In the genomic region with DNA sequence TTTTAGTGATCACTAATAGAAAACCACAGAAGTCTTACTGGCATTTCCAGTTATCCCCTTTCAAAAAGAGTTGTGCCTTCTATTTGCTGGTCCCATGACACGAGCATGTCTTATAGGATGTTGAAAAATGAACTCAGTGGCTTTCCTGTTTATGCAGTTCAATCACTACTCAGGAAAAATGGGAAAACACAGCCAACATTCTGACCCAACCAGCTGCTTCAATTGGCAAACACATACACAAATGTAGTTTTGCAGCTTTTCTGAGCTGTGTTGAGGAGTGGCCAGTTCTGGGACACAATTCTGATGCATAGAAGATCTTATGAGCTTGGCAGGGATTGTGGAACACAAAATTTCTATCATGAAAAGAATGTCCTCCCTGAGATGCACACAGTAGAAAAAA, we compare ENCODE assay signal across 24 cellular contexts. TPM values are rescaled to one million over a fixed set of nuclear protein-coding genes. Genes with fewer than 3 reads are reported as not detected.
A peak's percentile ranks its signal among the peaks of the same experiment; 100 is the strongest.
DNase-seq lines count a peak whose midpoint lies in the region; ATAC-seq, FAIRE-seq and TF ChIP-seq lines count a peak whose summit lies in the region.
"Had no signal": no experiment of that assay in that cellular context is flagged by ENCODE, and none has a peak within 500 bp of the region (broad histone marks: within the 10 kb centered on the region; RNA-seq: fewer than 3 reads in every experiment).

No MANE protein-coding gene starts in this region.

- BruUV-seq in endothelial cell of umbilical vein (replicated peaks; lab: Mats Ljungman, UMichigan): no TSS peak

- H4K8ac ChIP-seq in mesenchymal stem cell (ENCODE audit: low read length): no peak overlapping the region

- ATAC-seq in GM21528 (IDR thresholded peaks at IDR 0.05; ENCODE audit: low FRiP score, unreplicated experiment): no peak
- ATAC-seq: GM23338 had no signal

- intact Hi-C loops in endothelial cell of umbilical vein (cut with micrococcal nuclease): no loop called here

- no peaks in the 10 kb centered on the region for H3K9me3 ChIP-seq in adipocyte (ENCODE audit: control insufficient read depth, low read length)
- no peaks in the 10 kb centered on the region for H3K9me3 ChIP-seq in endothelial cell of umbilical vein (replicated peaks; ENCODE audit: control insufficient read depth, insufficient read depth, low read length)
- no peaks in the 10 kb centered on the region for H3K9me3 ChIP-seq in mesenchymal stem cell (ENCODE audit: control insufficient read depth, low read length)
- H3K9me3 ChIP-seq: BLaER1, HAP-1, Peyer's patch had no signal

- H3K4me1 ChIP-seq in adipocyte (ENCODE audit: control insufficient read depth, insufficient read depth, low read length) (peaks cover 30% of the 10 kb centered on the region), endothelial cell of umbilical vein (ENCODE audit: control insufficient read depth, extremely low read depth, insufficient read depth, low read length) (no peaks in the 10 kb centered on the region), mesenchymal stem cell (ENCODE audit: control insufficient read depth, insufficient read depth, low read depth, low read length) (no peaks in the 10 kb centered on the region)
- H3K4me1 ChIP-seq: BLaER1, HAP-1 had no signal

- no peak overlapping the region for H3K4me3 ChIP-seq in adipocyte (ENCODE audit: low read length)
- H3K4me3 ChIP-seq in endothelial cell of umbilical vein (replicated peaks in 1 of 3; ENCODE audit: insufficient read depth in 1 of 3, low read depth in 1 of 3, low read length in 3 of 3): no peak overlapping the region
- no peak overlapping the region for H3K4me3 ChIP-seq in mesenchymal stem cell (ENCODE audit: insufficient read depth in 1 of 2, low read depth in 1 of 2, low read length in 2 of 2)
- H3K4me3 ChIP-seq: BLaER1, GM23338, HAP-1, Peyer's patch, SK-N-MC had no signal

- no peaks in the 10 kb centered on the region for H3K9me1 ChIP-seq in endothelial cell of umbilical vein (replicated peaks; ENCODE audit: control insufficient read depth, extremely low read depth, insufficient read depth, low read length)

- FAIRE-seq in endothelial cell of umbilical vein (lab: Jason Lieb, UNC) (peak; percentile 42), urothelium cell line (lab: Jason Lieb, UNC) (no peak)
- FAIRE-seq: A204.1, D721Med, GM18507 had no signal

- H3K36me3 ChIP-seq in adipocyte (ENCODE audit: control insufficient read depth, insufficient read depth, low read length, severe bottlenecking): peaks cover 85% of the 10 kb centered on the region
- H3K36me3 ChIP-seq in endothelial cell of umbilical vein (ENCODE audit: control insufficient read depth in 2 of 2, extremely low read depth in 1 of 2, insufficient read depth in 2 of 2, low read length in 2 of 2): peaks cover 37 to 45% of the 10 kb centered on the region in 2 experiments
- H3K36me3 ChIP-seq in mesenchymal stem cell (ENCODE audit: control insufficient read depth in 1 of 2, insufficient read depth in 2 of 2, low read depth in 1 of 2, low read length in 2 of 2): peaks cover 52 to 86% of the 10 kb centered on the region in 2 experiments

- no peak for TF ChIP-seq CTCF in endothelial cell of umbilical vein (IDR thresholded peaks at IDR 0.05; ENCODE audit: extremely low read depth in 1 of 2, insufficient read depth in 1 of 2, low read depth in 1 of 2, low read length in 2 of 2)

- H3K79me2 ChIP-seq in endothelial cell of umbilical vein (ENCODE audit: control insufficient read depth, insufficient read depth, low read length): no peaks in the 10 kb centered on the region

- WGBS in mesenchymal stem cell: 100% methylated on average over 1 of the region's 1 CpG

- H3K27ac ChIP-seq in endothelial cell of umbilical vein (ENCODE audit: insufficient read depth, low read depth, low read length) (no peak overlapping the region), mesenchymal stem cell (ENCODE audit: low read length, poor library complexity, severe bottlenecking) (no peak overlapping the region)
- H3K27ac ChIP-seq: BLaER1, Peyer's patch, SK-N-MC had no signal

- H3K4me2 ChIP-seq in endothelial cell of umbilical vein (ENCODE audit: insufficient read depth, low read length) (no peak overlapping the region), mesenchymal stem cell (ENCODE audit: low read length, poor library complexity, severe bottlenecking) (no peak overlapping the region)
- H3K4me2 ChIP-seq: BLaER1, GM23338 had no signal

- H2AFZ ChIP-seq in endothelial cell of umbilical vein (ENCODE audit: low read depth, low read length): no peak overlapping the region
- no peak overlapping the region for H2AFZ ChIP-seq in mesenchymal stem cell (ENCODE audit: low read depth, low read length)
- H2AFZ ChIP-seq: GM23338 had no signal

- peak overlapping the region; percentile 17 for H3K9ac ChIP-seq in adipocyte (ENCODE audit: low read length)
- no peak overlapping the region for H3K9ac ChIP-seq in endothelial cell of umbilical vein (replicated peaks; ENCODE audit: extremely low read depth, insufficient read depth, low read length)
- H3K9ac ChIP-seq in mesenchymal stem cell (ENCODE audit: low read length): peak overlapping the region; percentile 54
- H3K9ac ChIP-seq: BLaER1 had no signal

- H3K14ac ChIP-seq in mesenchymal stem cell (ENCODE audit: low read length in 2 of 2): no peak overlapping the region

- H3K18ac ChIP-seq in mesenchymal stem cell (ENCODE audit: low read depth in 1 of 2, low read length in 2 of 2): no peak overlapping the region

- CTCF ChIA-PET in endothelial cell of umbilical vein (lab: Charles Lee): interaction anchor here (2.0 to 3.7 kb wide), 2 partner anchors 53 to 148 kb away, joined by 4 to 17 read pairs; no protein-coding TSS in a partner anchor

- POLR2A ChIA-PET in endothelial cell of umbilical vein (lab: Charles Lee): no interaction called here

- DNase-seq in G401 (ENCODE audit: low spot score) (peak; percentile 80), adipocyte (ENCODE audit: low read depth) (no peak), endothelial cell of umbilical vein (ENCODE audit: low read depth, low spot score) (peak; percentile 75), mesenchymal stem cell (no peak), urothelium cell line (ENCODE audit: low spot score) (no peak), mesenteric fat pad (ENCODE audit: low spot score) (no peak)
- DNase-seq: CD4-positive, alpha-beta T cell; KBM-7; MV-4-11; NCI-H1105; NCI-H1436 treated with DMSO at 0.1 percent for 48 hours; NCI-H2029; NCI-H526 treated with DMSO at 0.1 percent for 48 hours; OCI-M1; Peyer's patch; SIG-M5 had no signal

- no peak for TF ChIP-seq POLR2A in endothelial cell of umbilical vein (IDR thresholded peaks at IDR 0.05; ENCODE audit: low read depth, low read length)

- no peaks in the 10 kb centered on the region for H3K27me3 ChIP-seq in adipocyte (replicated peaks; ENCODE audit: control insufficient read depth, insufficient read depth, low read length)
- H3K27me3 ChIP-seq in endothelial cell of umbilical vein (ENCODE audit: control insufficient read depth in 2 of 2, insufficient read depth in 2 of 2, low read length in 2 of 2): no peaks in the 10 kb centered on the region
- no peaks in the 10 kb centered on the region for H3K27me3 ChIP-seq in mesenchymal stem cell (ENCODE audit: control insufficient read depth in 1 of 2, insufficient read depth in 1 of 2, low read length in 2 of 2)
- H3K27me3 ChIP-seq: BLaER1, Peyer's patch had no signal

- dilution Hi-C loops in endothelial cell of umbilical vein (cut with MboI; ENCODE audit: extremely low pct_ligation_motif_present, low sequenced_read_pairs): no loop called here

- H2BK120ac ChIP-seq in mesenchymal stem cell (ENCODE audit: low read depth, low read length): no peak overlapping the region

- H2BK15ac ChIP-seq in mesenchymal stem cell (ENCODE audit: low read depth, poor library complexity, severe bottlenecking): no peak overlapping the region

- H2BK12ac ChIP-seq in mesenchymal stem cell (ENCODE audit: low read length in 2 of 2): no peak overlapping the region

- H3K4ac ChIP-seq in mesenchymal stem cell (ENCODE audit: low read depth in 1 of 2, low read length in 2 of 2): no peak overlapping the region

- no peak overlapping the region for H4K91ac ChIP-seq in mesenchymal stem cell (ENCODE audit: low read length)

- in situ Hi-C loops in G401 (cut with HindIII; ENCODE audit: low sequenced_read_pairs): no loop called here

- no peak overlapping the region for H3K23ac ChIP-seq in mesenchymal stem cell (ENCODE audit: low read length in 2 of 2)

- H3K79me1 ChIP-seq in mesenchymal stem cell (replicated peaks; ENCODE audit: low read length, poor library complexity, severe bottlenecking): peaks cover 32% of the 10 kb centered on the region

- H2BK5ac ChIP-seq in mesenchymal stem cell (ENCODE audit: low read depth, low read length, poor library complexity, severe bottlenecking): no peak overlapping the region

- H4K20me1 ChIP-seq in endothelial cell of umbilical vein (replicated peaks; ENCODE audit: control insufficient read depth, extremely low read depth, insufficient read depth, low read length): no peaks in the 10 kb centered on the region
- H4K20me1 ChIP-seq: BLaER1 had no signal

- H2AK5ac ChIP-seq in mesenchymal stem cell (ENCODE audit: low read length, severe bottlenecking): no peak overlapping the region

TF ChIP-seq in endothelial cell of umbilical vein, 7 proteins besides CTCF, POLR2A, EP300 and RAD21 (continues in another document):
- TF ChIP-seq FOS (IDR thresholded peaks at IDR 0.05; ENCODE audit: borderline replicate concordance, insufficient read depth, low read length): no peak
- TF ChIP-seq GATA2 (IDR thresholded peaks at IDR 0.05; ENCODE audit: insufficient read depth, insufficient read length, low read depth, low read length): no peak
- no peak for TF ChIP-seq EZH2 (IDR thresholded peaks at IDR 0.05; ENCODE audit: borderline replicate concordance, low read depth, low read length, severe bottlenecking)
- TF ChIP-seq MYC (IDR thresholded peaks at IDR 0.05; ENCODE audit: low read depth, low read length): no peak
- TF ChIP-seq, protein P1, sequence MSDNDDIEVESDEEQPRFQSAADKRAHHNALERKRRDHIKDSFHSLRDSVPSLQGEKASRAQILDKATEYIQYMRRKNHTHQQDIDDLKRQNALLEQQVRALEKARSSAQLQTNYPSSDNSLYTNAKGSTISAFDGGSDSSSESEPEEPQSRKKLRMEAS (IDR thresholded peaks at IDR 0.05; ENCODE audit: insufficient read depth, insufficient read length): no peak
- no peak for TF ChIP-seq POLR2AphosphoS5 (IDR thresholded peaks at IDR 0.05; ENCODE audit: insufficient read depth, low read depth, low read length)

RNA-seq across cellular contexts. Expression of gene FSTL1, which starts 40.3 kb away (rescaled TPM):
- total RNA-seq in G401 (2014; rRNA removed; shearing (Covaris generic)): 117 and 179 TPM in 2 replicates
- total RNA-seq in endothelial cell of umbilical vein: 522 and 562 TPM in 2 replicates
- polyA plus RNA-seq in endothelial cell of umbilical vein: 235 and 237 TPM in 2 replicates
- 250 and 312 TPM in 2 replicates for polyA plus RNA-seq in endothelial cell of umbilical vein (2011; cell fraction: cytosol; rRNA removed)
- polyA plus RNA-seq in endothelial cell of umbilical vein (2011; cell fraction: nucleus; rRNA removed): 299 and 313 TPM in 2 replicates
- 670 and 901 TPM in 2 replicates for polyA plus RNA-seq in endothelial cell of umbilical vein (2012)
- 697 and 971 TPM in 2 replicates for polyA minus RNA-seq in endothelial cell of umbilical vein
- polyA minus RNA-seq in endothelial cell of umbilical vein (2011; cell fraction: cytosol; rRNA and poly(A)+ RNA removed): 5.9 TPM
- 149 and 281 TPM in 2 replicates for polyA minus RNA-seq in endothelial cell of umbilical vein (2011; cell fraction: nucleus; rRNA and poly(A)+ RNA removed)
- polyA plus RNA-seq in mesenchymal stem cell (2013, experiment 1 of 2): 544 TPM
- 562 TPM for polyA plus RNA-seq in mesenchymal stem cell (2013, experiment 2 of 2)
- total RNA-seq in mesenteric fat pad: 1,301 TPM

Comparison
In these comparisons a context has a peak if more than half of its experiments do, and no peak if none do; other contexts are left out.
1. DNase-seq: peak in G401 (single experiment) and endothelial cell of umbilical vein (single experiment); none in adipocyte (single experiment), mesenchymal stem cell (single experiment), urothelium cell line (single experiment) and mesenteric fat pad (single experiment).